ENCODE assay signal across 12 cellular contexts in the genomic region with DNA sequence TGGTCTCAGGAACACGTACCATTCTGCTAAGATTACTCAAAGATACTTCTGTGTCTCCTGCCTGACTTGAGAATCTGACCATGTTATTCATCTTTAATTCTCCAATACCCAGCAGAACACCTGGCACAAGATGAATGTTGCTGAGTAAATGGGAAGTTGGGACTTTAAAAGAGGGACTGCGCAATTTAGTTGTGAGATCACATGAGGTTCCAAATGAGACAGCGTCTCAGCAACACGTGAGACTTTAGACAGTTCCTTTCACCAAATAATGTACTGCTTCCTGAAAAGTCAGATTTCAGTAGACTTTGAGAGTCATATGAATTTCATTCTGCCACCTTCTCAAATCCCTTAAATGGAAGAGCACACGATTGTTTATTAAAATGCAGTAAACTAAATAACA.
"Had no signal": no experiment of that assay in that cellular context is flagged by ENCODE, and none has a peak within 500 bp of the region (broad histone marks: within the 10 kb centered on the region; RNA-seq: fewer than 3 reads in every experiment).

No MANE protein-coding gene starts in this region.

- H3K27ac ChIP-seq: left lung, parathyroid adenoma had no signal

- H3K36me3 ChIP-seq: esophagus squamous epithelium, left lung, transverse colon had no signal

- DNase-seq: activated CD4-positive, alpha-beta T cell treated with anti-CD3 and anti-CD28 coated beads, Interleukin-2, amount 50 U/mL, for 4 hours; activated effector memory CD4-positive, alpha-beta T cell treated with anti-CD3 and anti-CD28 coated beads, Interleukin-2, amount 50 U/mL, for 16 hours; activated naive CD8-positive, alpha-beta T cell treated with anti-CD3 and anti-CD28 coated beads for 36 hours; activated T-cell treated with anti-CD3 and anti-CD28 coated beads, Interleukin-2, amount 50 U/mL, for 4 hours; aorta; esophagus squamous epithelium; foreskin melanocyte; left lung; mesenchymal stem cell; transverse colon had no signal

- H3K4me1 ChIP-seq: parathyroid adenoma, transverse colon had no signal

- H3K9me3 ChIP-seq: esophagus squamous epithelium, left lung, transverse colon had no signal

- H3K4me3 ChIP-seq: esophagus squamous epithelium, left lung, transverse colon had no signal

- H3K27me3 ChIP-seq: esophagus squamous epithelium, left lung, transverse colon had no signal

- ATAC-seq: activated CD4-positive, CD25-positive, alpha-beta regulatory T cell treated with anti-CD3 and anti-CD28 coated beads, Interleukin-2, amount 50 U/mL, for 24 hours; activated T-cell treated with anti-CD3 and anti-CD28 coated beads, Interleukin-2, amount 50 U/mL, for 4 hours; left lung had no signal
